1 cellular context compared by ENCODE assay signal in the genomic region with DNA sequence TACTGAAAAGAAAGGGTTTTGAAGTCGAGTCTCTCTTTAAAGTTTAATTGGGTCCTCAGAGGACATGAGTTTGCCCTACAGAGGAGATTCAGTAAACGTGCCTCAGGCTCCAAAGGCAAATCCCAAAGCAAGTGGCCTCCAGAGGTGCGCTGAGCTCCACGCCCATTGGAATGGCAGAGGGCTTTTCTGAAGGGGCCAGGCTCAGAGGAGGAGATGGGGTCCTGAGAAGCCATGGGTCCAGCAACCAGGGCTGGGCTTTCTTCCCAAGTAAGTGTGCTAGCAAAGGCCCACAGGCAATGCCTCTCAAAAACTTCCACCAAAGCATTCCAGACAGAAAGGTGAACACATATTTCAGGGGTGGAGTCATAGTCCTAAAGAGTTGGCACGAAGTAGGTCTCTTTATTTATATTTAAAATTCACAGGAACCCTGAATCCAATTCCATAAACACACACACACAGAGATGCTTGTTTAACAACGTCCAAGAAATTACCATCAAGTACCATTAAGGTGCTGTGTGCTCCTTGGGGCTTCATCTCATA.
A peak's percentile ranks its signal among the peaks of the same experiment; 100 is the strongest.
TF ChIP-seq lines count a peak whose summit lies in the region.

No MANE protein-coding gene starts in this region.

TF ChIP-seq in HepG2, 621 proteins besides CTCF, POLR2A, EP300 and RAD21 (continued from another document):
- TF ChIP-seq, protein P1, sequence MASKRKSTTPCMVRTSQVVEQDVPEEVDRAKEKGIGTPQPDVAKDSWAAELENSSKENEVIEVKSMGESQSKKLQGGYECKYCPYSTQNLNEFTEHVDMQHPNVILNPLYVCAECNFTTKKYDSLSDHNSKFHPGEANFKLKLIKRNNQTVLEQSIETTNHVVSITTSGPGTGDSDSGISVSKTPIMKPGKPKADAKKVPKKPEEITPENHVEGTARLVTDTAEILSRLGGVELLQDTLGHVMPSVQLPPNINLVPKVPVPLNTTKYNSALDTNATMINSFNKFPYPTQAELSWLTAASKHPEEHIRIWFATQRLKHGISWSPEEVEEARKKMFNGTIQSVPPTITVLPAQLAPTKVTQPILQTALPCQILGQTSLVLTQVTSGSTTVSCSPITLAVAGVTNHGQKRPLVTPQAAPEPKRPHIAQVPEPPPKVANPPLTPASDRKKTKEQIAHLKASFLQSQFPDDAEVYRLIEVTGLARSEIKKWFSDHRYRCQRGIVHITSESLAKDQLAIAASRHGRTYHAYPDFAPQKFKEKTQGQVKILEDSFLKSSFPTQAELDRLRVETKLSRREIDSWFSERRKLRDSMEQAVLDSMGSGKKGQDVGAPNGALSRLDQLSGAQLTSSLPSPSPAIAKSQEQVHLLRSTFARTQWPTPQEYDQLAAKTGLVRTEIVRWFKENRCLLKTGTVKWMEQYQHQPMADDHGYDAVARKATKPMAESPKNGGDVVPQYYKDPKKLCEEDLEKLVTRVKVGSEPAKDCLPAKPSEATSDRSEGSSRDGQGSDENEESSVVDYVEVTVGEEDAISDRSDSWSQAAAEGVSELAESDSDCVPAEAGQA (IDR thresholded peaks at IDR 0.05; ENCODE audit: low read depth), result no peak
- TF ChIP-seq, protein P1 (CRISPR knock-in tag; IDR thresholded peaks at IDR 0.05; ENCODE audit: borderline replicate concordance), result 0 out of 2 replicates have a peak, but pooled peaks have one; percentile 26
- TF ChIP-seq TAF1 (CRISPR knock-in tag; IDR thresholded peaks at IDR 0.05), result no peak
